In the genomic region with DNA sequence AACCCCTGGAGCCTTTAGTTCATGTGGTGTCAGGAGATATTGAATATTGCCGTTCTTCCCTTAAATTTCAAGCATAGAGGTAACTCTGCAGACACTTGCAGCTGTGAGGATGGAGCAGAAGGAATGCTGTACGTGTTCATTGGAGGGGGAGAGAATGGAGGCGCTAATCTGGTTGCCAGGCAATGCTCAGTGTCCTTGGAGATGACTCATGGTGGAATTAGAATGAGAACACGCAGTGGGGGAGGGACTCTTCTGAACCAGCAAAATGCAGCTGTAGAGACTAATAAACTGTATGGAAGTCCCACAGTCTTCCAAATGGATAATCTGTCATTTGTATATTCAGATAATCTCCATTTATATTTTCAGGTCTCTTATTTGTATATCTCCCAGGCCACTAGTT, we compare ENCODE assay signal across 18 cellular contexts. TPM values are rescaled to one million over a fixed set of nuclear protein-coding genes. Genes with fewer than 3 reads are reported as not detected.
DNase-seq lines count a peak whose midpoint lies in the region; ATAC-seq and TF ChIP-seq lines count a peak whose summit lies in the region.
"Had no signal": no experiment of that assay in that cellular context is flagged by ENCODE, and none has a peak within 500 bp of the region (broad histone marks: within the 10 kb centered on the region; RNA-seq: fewer than 3 reads in every experiment).

No MANE protein-coding gene starts in this region.

- no peak overlapping the region for H3K9ac ChIP-seq in GM23248

- H3K79me2 ChIP-seq in GM23248 (ENCODE audit: insufficient read depth) = no peaks in the 10 kb centered on the region
- no peaks in the 10 kb centered on the region for H3K79me2 ChIP-seq in osteoblast (ENCODE audit: insufficient read depth, low read length)

- DNase-seq in GM23248 = peak; percentile 2
- peak; percentile 22 for DNase-seq in OCI-M1 (lab: John Stamatoyannopoulos, UW)
- DNase-seq in hypothalamus (lab: John Stamatoyannopoulos, UW) = peak in 33 of 51 donors; percentile 6 to 85 (median 48)
- peak; percentile 22 for DNase-seq in osteoblast (ENCODE audit: insufficient read length, low spot score, missing footprints)
- DNase-seq in prostate gland (ENCODE audit: low spot score) = no peak
- DNase-seq in epidermal melanocyte (ENCODE audit: insufficient read length, low spot score) = no peak
- no peak for DNase-seq in GDM1 (lab: John Stamatoyannopoulos, UW)
- DNase-seq: effector CD8-positive, alpha-beta T cell; KBM-7; left cardiac atrium; NCI-H2029 treated with DMSO at 0.1 percent for 48 hours; NCI-H526; PC-9; stimulated activated CD4-positive, alpha-beta T cell treated with anti-CD3 and anti-CD28 coated beads, Interleukin-2, amount 100 ng/mL, for 24 hours had no signal

- H3K36me3 ChIP-seq in GM23248 (ENCODE audit: low read depth) = no peaks in the 10 kb centered on the region
- H3K36me3 ChIP-seq in osteoblast (ENCODE audit: insufficient read depth, low read length) = no peaks in the 10 kb centered on the region
- no peaks in the 10 kb centered on the region for H3K36me3 ChIP-seq in prostate gland

- H4K20me1 ChIP-seq in GM23248 (ENCODE audit: insufficient read depth) = no peaks in the 10 kb centered on the region
- H4K20me1 ChIP-seq in osteoblast (ENCODE audit: insufficient read depth, low read length) = no peaks in the 10 kb centered on the region

- H2AFZ ChIP-seq in GM23248 (no peak overlapping the region), osteoblast (ENCODE audit: low read length) (no peak overlapping the region)
- H2AFZ ChIP-seq: PC-9 had no signal

- H3K4me1 ChIP-seq in GM23248 (ENCODE audit: insufficient read depth) = no peaks in the 10 kb centered on the region
- H3K4me1 ChIP-seq in osteoblast (ENCODE audit: insufficient read depth, low read length) = no peaks in the 10 kb centered on the region
- no peaks in the 10 kb centered on the region for H3K4me1 ChIP-seq in prostate gland (replicated peaks)

- no peaks in the 10 kb centered on the region for H3K9me2 ChIP-seq in GM23248 (ENCODE audit: insufficient read depth)

- no peak for TF ChIP-seq POLR2A in prostate gland (IDR thresholded peaks at IDR 0.05)

- H3K9me3 ChIP-seq in GM23248 (ENCODE audit: low read depth) (no peaks in the 10 kb centered on the region), osteoblast (ENCODE audit: low read depth, low read length) (peaks cover 2% of the 10 kb centered on the region), prostate gland (no peaks in the 10 kb centered on the region)

- intact Hi-C loops in prostate gland (cut with DNase I) = no loop called here

- no peak for ATAC-seq in HG03457 (IDR thresholded peaks at IDR 0.05; ENCODE audit: unreplicated experiment)
- ATAC-seq: activated T-helper 17 cell treated with anti-CD3 and anti-CD28 coated beads, Interleukin-2, amount 50 U/mL, for 72 hours; sciatic nerve had no signal

- H3F3A ChIP-seq in GM23248 (ENCODE audit: insufficient read depth) = no peaks in the 10 kb centered on the region

- H3K27me3 ChIP-seq in GM23248 (replicated peaks; ENCODE audit: insufficient read depth) (no peaks in the 10 kb centered on the region), osteoblast (ENCODE audit: insufficient read depth, low read length) (no peaks in the 10 kb centered on the region), prostate gland (replicated peaks; ENCODE audit: insufficient read depth) (no peaks in the 10 kb centered on the region)

- no peak for TF ChIP-seq CTCF in osteoblast (IDR thresholded peaks at IDR 0.05; ENCODE audit: extremely low read depth, low read depth, low read length)
- TF ChIP-seq CTCF in prostate gland (IDR thresholded peaks at IDR 0.05) = no peak

- no peak overlapping the region for H3K4me3 ChIP-seq in GM23248
- H3K4me3 ChIP-seq in osteoblast (ENCODE audit: insufficient read depth, low read length) = no peak overlapping the region
- H3K4me3 ChIP-seq in prostate gland = no peak overlapping the region
- H3K4me3 ChIP-seq: PC-9, SK-N-MC had no signal

- no peak overlapping the region for H3K4me2 ChIP-seq in GM23248 (ENCODE audit: unreplicated experiment)
- no peak overlapping the region for H3K4me2 ChIP-seq in osteoblast (ENCODE audit: insufficient read depth, low read length)
- H3K4me2 ChIP-seq: PC-9 had no signal

- 1 to 2% methylated on average over 4 of the region's 4 CpGs for WGBS in GM23248 (ENCODE audit: low coverage in 1 of 2, low lambda C conversion rate in 2 of 2, missing lambda C conversion rate in 2 of 2), 2 experiments
- WGBS in prostate gland = 52% methylated on average over 4 of the region's 4 CpGs

- H3K27ac ChIP-seq in GM23248 = no peak overlapping the region
- no peak overlapping the region for H3K27ac ChIP-seq in osteoblast (ENCODE audit: low read depth, low read length)
- H3K27ac ChIP-seq in prostate gland = no peak overlapping the region
- H3K27ac ChIP-seq: PC-9, SK-N-MC had no signal

- in situ Hi-C loops in GM23248 (cut with MboI) = no loop called here

RNA-seq across cellular contexts. Expression of gene ZNF835, which starts 20.9 kb away (rescaled TPM):
- not detected in 2 replicates for total RNA-seq in GM23248 (2014; rRNA removed; shearing (Covaris generic))
- 0.09 TPM in 1 of 2 replicates, not detected in the other for polyA plus RNA-seq in GM23248 (2016; fragmentation: Nextera tagmentation; extraction: Ambion mirVana)
- total RNA-seq in osteoblast = 0.29 and 0.72 TPM in 2 replicates
- 1 to 10 TPM; 2.5 to 4.5 TPM for total RNA-seq in prostate gland
- total RNA-seq: PC-9 had no signal

RNA-seq across cellular contexts. Expression of gene SMIM17, which starts 49.5 kb away (rescaled TPM):
- 0.43 TPM in 1 of 2 replicates, not detected in the other for total RNA-seq in GM23248 (2014; rRNA removed; shearing (Covaris generic))
- not detected in 2 replicates for polyA plus RNA-seq in GM23248 (2016; fragmentation: Nextera tagmentation; extraction: Ambion mirVana)
- under 0.01 TPM in 1 of 2 replicates, not detected in the other for total RNA-seq in osteoblast
- total RNA-seq in prostate gland = not detected
- total RNA-seq: activated T-helper 17 cell treated with anti-CD3 and anti-CD28 coated beads, Interleukin-2, amount 50 U/mL, for 72 hours had no signal

Comparison
In these comparisons a context has a peak if more than half of its experiments do, and no peak if none do; other contexts are left out.
1. DNase-seq: peak in GM23248 (single experiment), OCI-M1 (single experiment), hypothalamus (33 of 51) and osteoblast (single experiment); none in prostate gland (single experiment), epidermal melanocyte (single experiment) and GDM1 (single experiment).